33 cellular contexts compared by ENCODE assay signal in genomic region chr20:6048391-6048790, GRCh38. TPM values are rescaled to one million over a fixed set of nuclear protein-coding genes. Genes with fewer than 3 reads are reported as not detected.
"Had no signal": no experiment of that assay in that cellular context is flagged by ENCODE, and none has a peak within 500 bp of the region (broad histone marks: within the 10 kb centered on the region; RNA-seq: fewer than 3 reads in every experiment).

No MANE protein-coding gene starts in this region.

- H3K36me3 ChIP-seq: esophagus squamous epithelium, gastrocnemius medialis, heart right ventricle had no signal

- DNase-seq: dermis blood vessel endothelial cell; dorsolateral prefrontal cortex; effector CD8-positive, alpha-beta T cell; effector memory CD8-positive, alpha-beta T cell; endodermal cell; erythroblast; esophagus squamous epithelium; foreskin fibroblast; foreskin melanocyte; gastrocnemius medialis; glutamatergic neuron; head of caudate nucleus; heart right ventricle; hippocampal formation; left cardiac atrium; left lung; left ventricle myocardium superior; lower lobe of right lung; mesenchymal stem cell; mucosa of descending colon had no signal

- H3K27ac ChIP-seq: coronary artery, dorsolateral prefrontal cortex, epithelial cell of prostate, esophagus squamous epithelium, gastrocnemius medialis, heart right ventricle, left lung, lower lobe of right lung had no signal

- H3K4me1 ChIP-seq: gastrocnemius medialis had no signal

- ATAC-seq: effector memory CD8-positive, alpha-beta T cell; esophagus mucosa; gastrocnemius medialis; heart right ventricle; left cardiac atrium; left lung; left ventricle myocardium superior; lower lobe of right lung; mucosa of descending colon had no signal

- H3K27ac Mint-ChIP-seq: effector memory CD8-positive, alpha-beta T cell; endodermal cell; mesothelial cell of epicardium had no signal

- H3K4me3 ChIP-seq: coronary artery, dorsolateral prefrontal cortex, esophagus squamous epithelium, gastrocnemius medialis, heart right ventricle, left lung, lower lobe of right lung, mucosa of descending colon had no signal

- H3K9me3 Mint-ChIP-seq: effector memory CD8-positive, alpha-beta T cell; endodermal cell; mesothelial cell of epicardium had no signal

- H3K9me3 ChIP-seq: esophagus squamous epithelium, gastrocnemius medialis, heart right ventricle, left lung, lower lobe of right lung, mucosa of descending colon had no signal

- H3K4me3 Mint-ChIP-seq: effector memory CD8-positive, alpha-beta T cell; endodermal cell; mesothelial cell of epicardium had no signal

- FAIRE-seq: colon, endometrium, endothelial cell of umbilical vein, islet of Langerhans, keratinocyte had no signal

RNA-seq across cellular contexts. Expression of gene LRRN4, which starts 5.5 kb away (rescaled TPM):
- total RNA-seq: cerebellum, endothelial cell of umbilical vein, esophagus mucosa, gastrocnemius medialis, lower leg skin, lung microvascular endothelial cell, mucosa of descending colon, myocyte had no signal
- polyA plus RNA-seq: endothelial cell of umbilical vein, heart right ventricle had no signal
